9 cellular contexts compared by ENCODE assay signal in genomic region chr2:208315081-208315788, GRCh38. TPM values are rescaled to one million over a fixed set of nuclear protein-coding genes. Genes with fewer than 3 reads are reported as not detected.
DNase-seq lines count a peak whose midpoint lies in the region; ATAC-seq, FAIRE-seq and TF ChIP-seq lines count a peak whose summit lies in the region.
"Had no signal": no experiment of that assay in that cellular context is flagged by ENCODE, and none has a peak within 500 bp of the region (broad histone marks: within the 10 kb centered on the region; RNA-seq: fewer than 3 reads in every experiment).

No MANE protein-coding gene starts in this region.

- peaks cover 58% of the 10 kb centered on the region for H3K36me3 Mint-ChIP-seq in MCF 10A (ENCODE audit: insufficient read depth, unreplicated experiment)

- POLR2A ChIA-PET in MCF 10A (lab: Yijun Ruan, JAX) = interaction anchor here (0.9 to 1.0 kb wide), 2 partner anchors 12 to 49 kb away, joined by 3 to 4 read pairs; partner anchors contain the start of gene PIKFYVE

- DNase-seq in AG08396 (ENCODE audit: low spot score) (peak; percentile 18), GM19239 (ENCODE audit: insufficient read length, low spot score) (no peak), MCF 10A (ENCODE audit: unreplicated experiment) (peak; percentile 38), GOT3 (lab: John Stamatoyannopoulos, UW) (no peak), posterior cingulate gyrus (no peak), cerebellar nuclear complex (lab: John Stamatoyannopoulos, UW) (no peak)
- DNase-seq in stimulated activated naive CD4-positive, alpha-beta T cell (lab: John Stamatoyannopoulos, UW) = no peak

- H3K4me3 Mint-ChIP-seq in MCF 10A (ENCODE audit: unreplicated experiment) = no peak overlapping the region

- H3K27ac Mint-ChIP-seq in MCF 10A (ENCODE audit: low read depth, unreplicated experiment) = no peak overlapping the region

- H3K27me3 Mint-ChIP-seq in MCF 10A (ENCODE audit: insufficient read depth, unreplicated experiment) = no peaks in the 10 kb centered on the region

- TF ChIP-seq CTCF in MCF 10A (IDR thresholded peaks at IDR 0.05; ENCODE audit: unreplicated experiment) = no peak

- intact Hi-C loops in MCF 10A (cut with micrococcal nuclease) (no loop called here), posterior cingulate gyrus (cut with DNase I) (no loop called here)

- H3K4me1 Mint-ChIP-seq in MCF 10A (ENCODE audit: insufficient read depth, unreplicated experiment) = peaks cover 7% of the 10 kb centered on the region

- FAIRE-seq in GM19239 (lab: Jason Lieb, UNC) = peak; percentile 97
- FAIRE-seq: endometrium had no signal

- CTCF ChIA-PET in MCF 10A (lab: Yijun Ruan, JAX) = interaction anchor here (0.6 kb wide), 1 partner anchor 195 kb away, joined by 3 read pairs; no protein-coding TSS in a partner anchor

- ATAC-seq in HG03095 (IDR thresholded peaks at IDR 0.05; ENCODE audit: unreplicated experiment) = peak; percentile 68

- no peaks in the 10 kb centered on the region for H3K9me3 Mint-ChIP-seq in MCF 10A (ENCODE audit: unreplicated experiment)

- BruUV-seq in MCF 10A (replicated peaks; lab: Mats Ljungman, UMichigan) = no TSS peak

RNA-seq across cellular contexts. Expression of gene PIKFYVE, which starts 49.2 kb away (rescaled TPM):
- 22.8 and 27.2 TPM in 2 replicates for total RNA-seq in MCF 10A (2022)

Comparison
In these comparisons a context has a peak if more than half of its experiments do, and no peak if none do; other contexts are left out.
1. DNase-seq: peak in AG08396 (single experiment) and MCF 10A (single experiment); none in GM19239 (single experiment), GOT3 (single experiment), stimulated activated naive CD4-positive, alpha-beta T cell (0 of 6), posterior cingulate gyrus (0 of 10) and cerebellar nuclear complex (0 of 2).